In the genomic region with DNA sequence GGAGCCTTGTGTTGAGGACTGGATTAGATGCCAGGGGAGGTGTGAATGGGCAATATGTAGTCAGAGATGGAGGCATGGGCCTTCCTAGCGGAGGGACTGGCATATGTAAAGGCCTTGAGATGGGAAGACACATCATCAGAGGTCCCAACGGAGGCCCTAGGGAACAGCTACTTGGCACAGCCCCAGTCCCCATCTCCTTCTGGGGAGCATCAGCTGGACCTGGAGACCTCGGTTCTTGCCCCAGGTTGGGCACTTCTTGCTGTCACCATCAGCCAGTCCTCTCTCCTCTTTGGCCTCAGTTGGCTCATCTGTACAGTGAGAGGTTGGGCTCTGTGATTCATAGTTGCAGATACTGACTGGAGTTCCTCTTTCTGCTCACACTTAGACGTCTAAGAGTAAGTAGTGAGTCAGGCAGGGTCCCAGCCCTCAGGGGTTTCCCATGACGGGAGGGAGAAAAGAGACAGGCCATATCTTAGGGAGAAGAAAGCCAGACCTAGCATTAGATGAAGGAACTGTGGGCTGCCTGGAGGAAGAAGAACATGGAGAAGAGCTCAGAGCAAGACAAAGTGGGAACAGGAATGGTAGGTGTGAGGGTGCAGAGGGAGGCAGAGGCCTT, we compare ENCODE assay signal across 9 cellular contexts. TPM values are rescaled to one million over a fixed set of nuclear protein-coding genes. Genes with fewer than 3 reads are reported as not detected.
DNase-seq lines count a peak whose midpoint lies in the region; ATAC-seq and TF ChIP-seq lines count a peak whose summit lies in the region.
"Had no signal": no experiment of that assay in that cellular context is flagged by ENCODE, and none has a peak within 500 bp of the region (broad histone marks: within the 10 kb centered on the region; RNA-seq: fewer than 3 reads in every experiment).

No MANE protein-coding gene starts in this region.

- no peak overlapping the region for H3K14ac ChIP-seq in mesenchymal stem cell (ENCODE audit: low read length in 2 of 2)

- no peak overlapping the region for H3K18ac ChIP-seq in mesenchymal stem cell (ENCODE audit: low read depth in 1 of 2, low read length in 2 of 2)

- CTCF ChIA-PET in HEK293T (lab: Yijun Ruan, JAX) = no interaction called here

- TF ChIP-seq CTCF in GM10266 (IDR thresholded peaks at IDR 0.05; ENCODE audit: control insufficient read depth, insufficient read depth, low read depth, missing control alignments) = no peak

- peaks cover 28% of the 10 kb centered on the region for H3K4me1 Mint-ChIP-seq in activated naive CD8-positive, alpha-beta T cell treated with anti-CD3 and anti-CD28 coated beads, Interleukin-2, amount 10 ng/mL, durations not matched to agents 7 days and 5 days

- no peak overlapping the region for H2AFZ ChIP-seq in mesenchymal stem cell (ENCODE audit: low read depth, low read length)

- H3K4ac ChIP-seq in mesenchymal stem cell (ENCODE audit: low read depth in 1 of 2, low read length in 2 of 2) = no peak overlapping the region

- H3K4me2 ChIP-seq in mesenchymal stem cell (ENCODE audit: low read length, poor library complexity, severe bottlenecking) = no peak overlapping the region

- peak overlapping the region; percentile 7 for H4K8ac ChIP-seq in mesenchymal stem cell (ENCODE audit: low read length)

- H3K4me1 ChIP-seq in mesenchymal stem cell (ENCODE audit: control insufficient read depth, insufficient read depth, low read depth, low read length) = peaks cover 41% of the 10 kb centered on the region

- H3K27ac ChIP-seq in mesenchymal stem cell (ENCODE audit: low read length, poor library complexity, severe bottlenecking) = no peak overlapping the region

- DNase-seq in GM10266 (ENCODE audit: extremely low spot score) = peak; percentile 67
- DNase-seq in Kasumi-1 (lab: John Stamatoyannopoulos, UW) = peak; percentile 92 to 93
- no peak for DNase-seq in activated naive CD8-positive, alpha-beta T cell treated with anti-CD3 and anti-CD28 coated beads, Interleukin-2, amount 10 ng/mL, durations not matched to agents 7 days and 5 days
- DNase-seq in mesenchymal stem cell = peak; percentile 92
- no peak for DNase-seq in ecto neural progenitor cell (ENCODE audit: low spot score)
- DNase-seq in 8988T = no peak
- no peak for DNase-seq in NCI-H1417 treated with DMSO at 0.1 percent for 48 hours (lab: John Stamatoyannopoulos, UW)
- DNase-seq in HEK293T (ENCODE audit: extremely low spot score) = no peak
- DNase-seq: NCI-H2171 had no signal

- peak overlapping the region in 1 of 2 experiments; percentile 10 for H2BK12ac ChIP-seq in mesenchymal stem cell (ENCODE audit: low read length in 2 of 2)

- H3K79me1 ChIP-seq in mesenchymal stem cell (replicated peaks; ENCODE audit: low read length, poor library complexity, severe bottlenecking) = no peaks in the 10 kb centered on the region

- H3K9me3 ChIP-seq in mesenchymal stem cell (ENCODE audit: control insufficient read depth, low read length) = no peaks in the 10 kb centered on the region

- POLR2A ChIA-PET in activated naive CD8-positive, alpha-beta T cell treated with anti-CD3 and anti-CD28 coated beads, Interleukin-2, amount 10 ng/mL, durations not matched to agents 7 days and 5 days (lab: Charles Lee) = no interaction called here
- POLR2A ChIA-PET in HEK293T (lab: Yijun Ruan, JAX) = no interaction called here

- peaks cover 2 to 5% of the 10 kb centered on the region in 2 experiments for H3K36me3 ChIP-seq in mesenchymal stem cell (ENCODE audit: control insufficient read depth in 1 of 2, insufficient read depth in 2 of 2, low read depth in 1 of 2, low read length in 2 of 2)

- no peaks in the 10 kb centered on the region for H3K27me3 ChIP-seq in mesenchymal stem cell (ENCODE audit: control insufficient read depth in 1 of 2, insufficient read depth in 1 of 2, low read length in 2 of 2)

- no peak overlapping the region for H2AK5ac ChIP-seq in mesenchymal stem cell (ENCODE audit: low read length, severe bottlenecking)

- 64% methylated on average over 5 of the region's 5 CpGs for WGBS in mesenchymal stem cell

- no peak overlapping the region for H4K91ac ChIP-seq in mesenchymal stem cell (ENCODE audit: low read length)

- peak overlapping the region; percentile 57 for H2BK15ac ChIP-seq in mesenchymal stem cell (ENCODE audit: low read depth, poor library complexity, severe bottlenecking)

- no peak overlapping the region for H3K23ac ChIP-seq in mesenchymal stem cell (ENCODE audit: low read length in 2 of 2)

- H3K27ac Mint-ChIP-seq in activated naive CD8-positive, alpha-beta T cell treated with anti-CD3 and anti-CD28 coated beads, Interleukin-2, amount 10 ng/mL, durations not matched to agents 7 days and 5 days = peak overlapping the region; percentile 1

- H3K27me3 Mint-ChIP-seq in activated naive CD8-positive, alpha-beta T cell treated with anti-CD3 and anti-CD28 coated beads, Interleukin-2, amount 10 ng/mL, durations not matched to agents 7 days and 5 days = peaks cover 7% of the 10 kb centered on the region

- no peaks in the 10 kb centered on the region for H3K9me3 Mint-ChIP-seq in activated naive CD8-positive, alpha-beta T cell treated with anti-CD3 and anti-CD28 coated beads, Interleukin-2, amount 10 ng/mL, durations not matched to agents 7 days and 5 days

- no peak overlapping the region for H3K4me3 Mint-ChIP-seq in activated naive CD8-positive, alpha-beta T cell treated with anti-CD3 and anti-CD28 coated beads, Interleukin-2, amount 10 ng/mL, durations not matched to agents 7 days and 5 days

- H3K4me3 ChIP-seq in mesenchymal stem cell (ENCODE audit: insufficient read depth in 1 of 2, low read depth in 1 of 2, low read length in 2 of 2) = no peak overlapping the region

- no peak for ATAC-seq in activated naive CD8-positive, alpha-beta T cell treated with anti-CD3 and anti-CD28 coated beads, Interleukin-2, amount 10 ng/mL, durations not matched to agents 7 days and 5 days (ENCODE audit: low read depth)

- H3K9ac ChIP-seq in mesenchymal stem cell (ENCODE audit: low read length) = peak overlapping the region; percentile 18

- no peak overlapping the region for H2BK5ac ChIP-seq in mesenchymal stem cell (ENCODE audit: low read depth, low read length, poor library complexity, severe bottlenecking)

- no peaks in the 10 kb centered on the region for H3K36me3 Mint-ChIP-seq in activated naive CD8-positive, alpha-beta T cell treated with anti-CD3 and anti-CD28 coated beads, Interleukin-2, amount 10 ng/mL, durations not matched to agents 7 days and 5 days

- no peak overlapping the region for H2BK120ac ChIP-seq in mesenchymal stem cell (ENCODE audit: low read depth, low read length)

TF ChIP-seq in HEK293T, 16 proteins besides CTCF, POLR2A, EP300 and RAD21:
- no peak for TF ChIP-seq SUZ12 (IDR thresholded peaks at IDR 0.05)
- no peak for TF ChIP-seq TARDBP (IDR thresholded peaks at IDR 0.05)
- no peak for TF ChIP-seq ARNT (IDR thresholded peaks at IDR 0.05)
- TF ChIP-seq FOXK2 (IDR thresholded peaks at IDR 0.05) = no peak
- no peak for TF ChIP-seq CTBP1 (IDR thresholded peaks at IDR 0.05; ENCODE audit: borderline replicate concordance)
- no peak for TF ChIP-seq LEF1 (IDR thresholded peaks at IDR 0.05; ENCODE audit: borderline replicate concordance)
- no peak for TF ChIP-seq NFRKB (IDR thresholded peaks at IDR 0.05)
- TF ChIP-seq ZNF384 (IDR thresholded peaks at IDR 0.05) = no peak
- TF ChIP-seq FOXA1 (IDR thresholded peaks at IDR 0.05) = no peak
- TF ChIP-seq HDGF (IDR thresholded peaks at IDR 0.05; ENCODE audit: borderline replicate concordance) = no peak
- TF ChIP-seq SP1 (IDR thresholded peaks at IDR 0.05) = no peak
TF ChIP-seq in HEK293T: peak in this region for 0.

RNA-seq across cellular contexts. Expression of a gene that starts 3.4 kb away (rescaled TPM):
- total RNA-seq in activated naive CD8-positive, alpha-beta T cell treated with anti-CD3 and anti-CD28 coated beads, Interleukin-2, amount 10 ng/mL, durations not matched to agents 7 days and 5 days = 10 to 100 TPM; 21.7 to 22.0 TPM
- 391 TPM for polyA plus RNA-seq in mesenchymal stem cell (2013, experiment 1 of 2)
- 395 TPM for polyA plus RNA-seq in mesenchymal stem cell (2013, experiment 2 of 2)

RNA-seq across cellular contexts. Expression of a gene that starts 22.8 kb away (rescaled TPM):
- total RNA-seq in activated naive CD8-positive, alpha-beta T cell treated with anti-CD3 and anti-CD28 coated beads, Interleukin-2, amount 10 ng/mL, durations not matched to agents 7 days and 5 days = 10 to 100 TPM; 17.4 to 17.6 TPM
- 3.5 TPM for polyA plus RNA-seq in mesenchymal stem cell (2013, experiment 1 of 2)
- 2.7 TPM for polyA plus RNA-seq in mesenchymal stem cell (2013, experiment 2 of 2)

RNA-seq across cellular contexts. Expression of a gene that starts 22.9 kb away (rescaled TPM):
- 1 to 10 TPM in 1 of 2 experiments, under 1 TPM in 1; 0.51 to 1.6 TPM for total RNA-seq in activated naive CD8-positive, alpha-beta T cell treated with anti-CD3 and anti-CD28 coated beads, Interleukin-2, amount 10 ng/mL, durations not matched to agents 7 days and 5 days
- 0.86 TPM for polyA plus RNA-seq in mesenchymal stem cell (2013, experiment 1 of 2)
- polyA plus RNA-seq in mesenchymal stem cell (2013, experiment 2 of 2) = 0.52 TPM

RNA-seq across cellular contexts. Expression of a gene that starts 47.6 kb away (rescaled TPM):
- total RNA-seq in activated naive CD8-positive, alpha-beta T cell treated with anti-CD3 and anti-CD28 coated beads, Interleukin-2, amount 10 ng/mL, durations not matched to agents 7 days and 5 days = 100 to 1,000 TPM; 195 to 197 TPM
- 73.3 TPM for polyA plus RNA-seq in mesenchymal stem cell (2013, experiment 1 of 2)
- polyA plus RNA-seq in mesenchymal stem cell (2013, experiment 2 of 2) = 73.2 TPM

RNA-seq across cellular contexts. Expression of a gene that starts 54.8 kb away (rescaled TPM):
- 10 to 100 TPM; 58.0 to 63.2 TPM for total RNA-seq in activated naive CD8-positive, alpha-beta T cell treated with anti-CD3 and anti-CD28 coated beads, Interleukin-2, amount 10 ng/mL, durations not matched to agents 7 days and 5 days
- polyA plus RNA-seq in mesenchymal stem cell (2013, experiment 1 of 2) = 35.1 TPM
- 33.7 TPM for polyA plus RNA-seq in mesenchymal stem cell (2013, experiment 2 of 2)

Comparison
In these comparisons a context has a peak if more than half of its experiments do, and no peak if none do; other contexts are left out.
1. DNase-seq: peak in GM10266 (single experiment), Kasumi-1 (2 of 2) and mesenchymal stem cell (single experiment); none in activated naive CD8-positive, alpha-beta T cell treated with anti-CD3 and anti-CD28 coated beads, Interleukin-2, amount 10 ng/mL, durations not matched to agents 7 days and 5 days (single experiment), ecto neural progenitor cell (single experiment), 8988T (single experiment), NCI-H1417 treated with DMSO at 0.1 percent for 48 hours (single experiment) and HEK293T (single experiment).